In the genomic region with DNA sequence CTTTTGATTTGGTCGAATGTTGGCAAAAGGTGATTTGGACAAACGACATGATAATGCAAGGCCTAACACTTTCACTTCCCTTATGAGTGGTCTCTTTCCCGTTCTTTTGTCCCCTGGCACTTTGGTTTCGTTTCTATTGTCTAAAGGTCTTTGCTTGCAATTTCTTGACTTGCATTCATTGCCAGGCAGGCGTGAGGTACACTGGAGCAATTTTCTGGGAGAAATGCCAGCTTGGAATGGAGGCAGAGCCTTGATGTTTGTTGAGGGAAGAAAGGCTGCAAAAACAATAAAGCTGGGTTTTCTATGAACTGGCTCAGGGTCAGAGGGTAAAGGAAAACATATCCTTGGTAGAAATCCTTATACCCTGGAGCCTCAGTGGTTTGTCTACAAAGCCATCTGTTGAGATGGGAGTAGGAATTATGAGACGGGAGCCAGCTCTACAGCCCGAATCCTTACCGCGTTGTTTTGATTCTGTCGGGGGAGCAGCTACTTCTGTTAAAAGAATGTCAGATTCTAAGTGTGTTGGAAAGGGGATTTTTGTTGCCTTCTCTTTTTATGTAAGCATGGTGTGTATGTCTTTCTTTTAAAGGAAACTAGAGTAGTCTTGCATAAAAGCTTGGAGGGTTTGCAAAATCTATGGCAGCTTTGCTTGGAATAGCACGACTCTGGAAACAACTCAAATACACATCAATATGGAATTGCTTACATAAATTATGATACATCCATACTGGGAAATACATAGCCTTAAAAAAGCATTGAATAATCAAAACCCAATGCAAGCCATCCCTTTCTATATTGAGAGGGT, we compare ENCODE assay signal across 9 cellular contexts.
DNase-seq lines count a peak whose midpoint lies in the region; ATAC-seq and TF ChIP-seq lines count a peak whose summit lies in the region.
"Had no signal": no experiment of that assay in that cellular context is flagged by ENCODE, and none has a peak within 500 bp of the region (broad histone marks: within the 10 kb centered on the region; RNA-seq: fewer than 3 reads in every experiment).

No MANE protein-coding gene starts in this region.

- peak overlapping the region; percentile 14 for H3K4me3 ChIP-seq in GM06990 (replicated peaks; ENCODE audit: low read depth, low read length)
- no peak overlapping the region for H3K4me3 ChIP-seq in naive thymus-derived CD4-positive, alpha-beta T cell (ENCODE audit: low read length)

- peak overlapping the region; percentile 51 to 76 (median 68) for H3K4me3 Mint-ChIP-seq in brain
- H3K4me3 Mint-ChIP-seq in naive thymus-derived CD4-positive, alpha-beta T cell: peak overlapping the region; percentile 22 to 85 (median 68)

- H3K9me3 Mint-ChIP-seq in brain: peaks cover 0 to 4% (median 0%) of the 10 kb centered on the region in 5 experiments
- H3K9me3 Mint-ChIP-seq in naive thymus-derived CD4-positive, alpha-beta T cell: peaks cover 0 to 4% (median 0%) of the 10 kb centered on the region in 11 donors

- H3K4me1 Mint-ChIP-seq in brain: peaks cover 61% of the 10 kb centered on the region
- H3K4me1 Mint-ChIP-seq in naive thymus-derived CD4-positive, alpha-beta T cell: peaks cover 5 to 16% (median 7%) of the 10 kb centered on the region in 7 donors

- H3K27ac Mint-ChIP-seq in brain: peak overlapping the region; percentile 38 to 93 (median 90)
- no peak overlapping the region for H3K27ac Mint-ChIP-seq in naive thymus-derived CD4-positive, alpha-beta T cell

- no peaks in the 10 kb centered on the region for H3K4me1 ChIP-seq in naive thymus-derived CD4-positive, alpha-beta T cell (ENCODE audit: control insufficient read depth in 2 of 2, insufficient read depth in 2 of 2, low read length in 2 of 2)

- POLR2A ChIA-PET in naive thymus-derived CD4-positive, alpha-beta T cell (lab: Charles Lee): interaction anchor here (0.6 kb wide), 1 partner anchor 37 kb away, joined by 3 read pairs; no protein-coding TSS in a partner anchor

- intact Hi-C loops in naive thymus-derived CD4-positive, alpha-beta T cell (cut with micrococcal nuclease): no loop called here

- H3K9me3 ChIP-seq in naive thymus-derived CD4-positive, alpha-beta T cell (ENCODE audit: control insufficient read depth in 2 of 3, low read length in 3 of 3): no peaks in the 10 kb centered on the region

- no peaks in the 10 kb centered on the region for H3K27me3 ChIP-seq in GM06990 (replicated peaks; ENCODE audit: control insufficient read depth, insufficient read depth, low read length)
- peaks cover 4 to 11% of the 10 kb centered on the region in 2 donors for H3K27me3 ChIP-seq in naive thymus-derived CD4-positive, alpha-beta T cell (ENCODE audit: control insufficient read depth in 2 of 2, insufficient read depth in 2 of 2, low read length in 2 of 2)

- ATAC-seq in naive thymus-derived CD4-positive, alpha-beta T cell: no peak
- ATAC-seq in HG03196 (IDR thresholded peaks at IDR 0.05; ENCODE audit: unreplicated experiment) (no peak), HG03025 (IDR thresholded peaks at IDR 0.05; ENCODE audit: low FRiP score, unreplicated experiment) (no peak)

- no peak for DNase-seq in GM06990 (ENCODE audit: extremely low read depth, insufficient read length)
- peak; percentile 51 to 53 for DNase-seq in NCI-H1930 (lab: John Stamatoyannopoulos, UW)
- no peak for DNase-seq in naive thymus-derived CD4-positive, alpha-beta T cell
- no peak for DNase-seq in DMS114 treated with DMSO at 0.1 percent for 48 hours (lab: John Stamatoyannopoulos, UW; ENCODE audit: unreplicated experiment)
- DNase-seq in stimulated activated naive CD4-positive, alpha-beta T cell treated with Interleukin-2 at 50 U/mL for 16 hours (lab: John Stamatoyannopoulos, UW): no peak

- no peaks in the 10 kb centered on the region for H3K36me3 ChIP-seq in GM06990 (ENCODE audit: control insufficient read depth, insufficient read depth, low read length)
- no peaks in the 10 kb centered on the region for H3K36me3 ChIP-seq in naive thymus-derived CD4-positive, alpha-beta T cell (ENCODE audit: control insufficient read depth in 2 of 3, insufficient read depth in 3 of 3, low read length in 3 of 3)

- no peak overlapping the region for H3K27ac ChIP-seq in naive thymus-derived CD4-positive, alpha-beta T cell (ENCODE audit: low read depth, low read length)
- H3K27ac ChIP-seq: epithelial cell of prostate had no signal

- peaks cover 9% of the 10 kb centered on the region for H3K27me3 Mint-ChIP-seq in brain
- peaks cover 50 to 67% (median 60%) of the 10 kb centered on the region in 5 donors for H3K27me3 Mint-ChIP-seq in naive thymus-derived CD4-positive, alpha-beta T cell

- no peaks in the 10 kb centered on the region for H3K36me3 Mint-ChIP-seq in brain
- H3K36me3 Mint-ChIP-seq in naive thymus-derived CD4-positive, alpha-beta T cell: peaks cover 0 to 7% (median 0%) of the 10 kb centered on the region in 5 donors

- CTCF ChIA-PET in naive thymus-derived CD4-positive, alpha-beta T cell (lab: Charles Lee): no interaction called here

- TF ChIP-seq CTCF in GM06990 (IDR thresholded peaks at IDR 0.05; ENCODE audit: insufficient read depth, low read length, poor library complexity, severe bottlenecking) (no peak), brain (conservative IDR thresholded peaks at IDR 0.05) (no peak)

Comparison
In these comparisons a context has a peak if more than half of its experiments do, and no peak if none do; other contexts are left out.
1. DNase-seq: peak in NCI-H1930 (2 of 2); none in GM06990 (single experiment), naive thymus-derived CD4-positive, alpha-beta T cell (0 of 9), DMS114 treated with DMSO at 0.1 percent for 48 hours (single experiment) and stimulated activated naive CD4-positive, alpha-beta T cell treated with Interleukin-2 at 50 U/mL for 16 hours (single experiment).
2. H3K27ac Mint-ChIP-seq: peak in brain (5 of 5); none in naive thymus-derived CD4-positive, alpha-beta T cell (0 of 9).